ENCODE assay signal across 27 cellular contexts in genomic region chr6:147234685-147235084, GRCh38. TPM values are rescaled to one million over a fixed set of nuclear protein-coding genes. Genes with fewer than 3 reads are reported as not detected.
DNase-seq lines count a peak whose midpoint lies in the region; ATAC-seq, FAIRE-seq and TF ChIP-seq lines count a peak whose summit lies in the region.
"Had no signal": no experiment of that assay in that cellular context is flagged by ENCODE, and none has a peak within 500 bp of the region (broad histone marks: within the 10 kb centered on the region; RNA-seq: fewer than 3 reads in every experiment).

No MANE protein-coding gene starts in this region.

- H4K20me1 ChIP-seq in HepG2 (ENCODE audit: insufficient read depth, low read length) (no peaks in the 10 kb centered on the region), IMR-90 (ENCODE audit: insufficient read depth, low read length) (peaks cover 2% of the 10 kb centered on the region; the same call in 1 of the 2 replicates)

- no peak overlapping the region for H3K27ac Mint-ChIP-seq in activated CD8-positive, alpha-beta T cell treated with anti-CD3 and anti-CD28 coated beads for 36 hours
- H3K27ac Mint-ChIP-seq: B cell; CD14-positive monocyte; CD4-positive, alpha-beta memory T cell; CD4-positive, CD25-positive, alpha-beta regulatory T cell; CD8-positive, alpha-beta memory T cell had no signal

- no peaks in the 10 kb centered on the region for H3K9me1 ChIP-seq in IMR-90 (ENCODE audit: insufficient read depth, low read length)

- CTCF ChIA-PET in HepG2 (lab: Yijun Ruan, JAX; ENCODE audit: low intra/inter-chr PET ratio, low total read pairs), result no interaction called here
- CTCF ChIA-PET in IMR-90 (lab: Yijun Ruan, JAX), result no interaction called here
- CTCF ChIA-PET in activated CD8-positive, alpha-beta T cell treated with anti-CD3 and anti-CD28 coated beads for 36 hours (lab: Charles Lee), result no interaction called here

- no peak overlapping the region for H2BK15ac ChIP-seq in IMR-90 (ENCODE audit: low read depth, low read length)

- H3K79me1 ChIP-seq in IMR-90 (ENCODE audit: low read depth in 1 of 2, low read length in 2 of 2), result peaks cover 19 to 20% of the 10 kb centered on the region in 2 experiments

- no peak overlapping the region for H4K91ac ChIP-seq in IMR-90 (ENCODE audit: insufficient read depth, low read depth, low read length)

- H3K9me3 ChIP-seq in HepG2 (ENCODE audit: low read length) (no peaks in the 10 kb centered on the region), right lobe of liver (no peaks in the 10 kb centered on the region), IMR-90 (ENCODE audit: control insufficient read depth, insufficient read depth, low read length) (no peaks in the 10 kb centered on the region; the same call in 1 of the 2 replicates), small intestine (ENCODE audit: control insufficient read depth, low read depth) (no peaks in the 10 kb centered on the region)
- H3K9me3 ChIP-seq: BLaER1 treated with 17β-estradiol and CSF1 and Interleukin-3, amounts not matched to agents 10 nM and 100 nM had no signal

- no peak overlapping the region for H3K9ac ChIP-seq in HepG2 (ENCODE audit: insufficient read depth, low read depth, low read length)
- H3K9ac ChIP-seq in IMR-90 (ENCODE audit: low read depth, low read length), result no peak overlapping the region
- H3K9ac ChIP-seq: BLaER1 treated with 17β-estradiol and CSF1 and Interleukin-3, amounts not matched to agents 10 nM and 100 nM had no signal

- no peaks in the 10 kb centered on the region for H3K9me3 Mint-ChIP-seq in activated CD8-positive, alpha-beta T cell treated with anti-CD3 and anti-CD28 coated beads for 36 hours
- H3K9me3 Mint-ChIP-seq: CD4-positive, alpha-beta memory T cell; CD4-positive, CD25-positive, alpha-beta regulatory T cell; CD8-positive, alpha-beta memory T cell had no signal

- TF ChIP-seq EP300 in HepG2 (IDR thresholded peaks at IDR 0.05; ENCODE audit: low read depth in 2 of 2, low read length in 2 of 2), result no peak
- no peak for TF ChIP-seq EP300 in HepG2 (CRISPR knock-in tag; IDR thresholded peaks at IDR 0.05; ENCODE audit: borderline replicate concordance)

- no peak for TF ChIP-seq RAD21 in HepG2 (CRISPR knock-in tag; IDR thresholded peaks at IDR 0.05)
- no peak for TF ChIP-seq RAD21 in IMR-90 (IDR thresholded peaks at IDR 0.05; ENCODE audit: low read length)

- H3K79me2 ChIP-seq in HepG2 (ENCODE audit: insufficient read depth, low read length), result no peaks in the 10 kb centered on the region

- no peak overlapping the region for H3K23ac ChIP-seq in IMR-90 (ENCODE audit: low read depth, low read length)

- H3K4me3 Mint-ChIP-seq in activated CD8-positive, alpha-beta T cell treated with anti-CD3 and anti-CD28 coated beads for 36 hours, result no peak overlapping the region
- H3K4me3 Mint-ChIP-seq: B cell; CD14-positive monocyte; CD4-positive, alpha-beta memory T cell; CD4-positive, CD25-positive, alpha-beta regulatory T cell; CD8-positive, alpha-beta memory T cell had no signal

- no peak overlapping the region for H2BK20ac ChIP-seq in IMR-90 (ENCODE audit: low read depth, low read length)

- in situ Hi-C loops in HepG2 (cut with HindIII; ENCODE audit: extremely low pct_ligation_motif_present, low pct_unique_long_range_greater_than_20kb) (no loop called here), IMR-90 (cut with MboI; ENCODE audit: low sequenced_read_pairs) (no loop called here)

- no peak overlapping the region for H2AK5ac ChIP-seq in IMR-90 (ENCODE audit: low read depth, low read length)

- FAIRE-seq in HepG2 (lab: Jason Lieb, UNC) (no peak), colon (lab: Jason Lieb, UNC) (peak; percentile 21), small intestine (lab: Jason Lieb, UNC) (peak; percentile 65)
- FAIRE-seq: GM12878, GM12892, GM18507 had no signal

- intact Hi-C loops in HepG2 (cut with micrococcal nuclease; ENCODE audit: unreplicated experiment) (no loop called here), right lobe of liver (cut with DNase I) (no loop called here), IMR-90 (cut with micrococcal nuclease) (no loop called here)
- intact Hi-C loops in activated CD8-positive, alpha-beta T cell treated with anti-CD3 and anti-CD28 coated beads for 36 hours (cut with micrococcal nuclease), result no loop called here

- H3K27me3 Mint-ChIP-seq in activated CD8-positive, alpha-beta T cell treated with anti-CD3 and anti-CD28 coated beads for 36 hours, result no peaks in the 10 kb centered on the region
- H3K27me3 Mint-ChIP-seq: B cell; CD4-positive, alpha-beta memory T cell; CD4-positive, CD25-positive, alpha-beta regulatory T cell; CD8-positive, alpha-beta memory T cell had no signal

- H3K4ac ChIP-seq in IMR-90 (ENCODE audit: low read depth, low read length), result no peak overlapping the region

- H2AK9ac ChIP-seq in IMR-90 (replicated peaks; ENCODE audit: low read depth, low read length, poor library complexity), result no peak overlapping the region

- WGBS in HepG2 (ENCODE audit: low lambda C conversion rate), result 95% methylated on average over 2 of the region's 2 CpGs
- 84% methylated on average over 2 of the region's 2 CpGs for WGBS in right lobe of liver (ENCODE audit: insufficient coverage, low coverage, low lambda C conversion rate, missing lambda C conversion rate)
- WGBS in IMR-90 (ENCODE audit: extremely low coverage in 2 of 2, insufficient read length in 1 of 2), 2 experiments, result no CpG with 5 or more reads among the region's 2 CpGs
- 91 to 94% (median 93%) methylated on average over 2 of the region's 2 CpGs for WGBS in small intestine, 3 donors

- H3K4me2 ChIP-seq in HepG2 (ENCODE audit: low read depth, low read length) (no peak overlapping the region), IMR-90 (ENCODE audit: low read depth, low read length) (no peak overlapping the region)
- H3K4me2 ChIP-seq: BLaER1 treated with 17β-estradiol and CSF1 and Interleukin-3, amounts not matched to agents 10 nM and 100 nM had no signal

- DNase-seq in HepG2 (ENCODE audit: low spot score), result no peak
- no peak for DNase-seq in right lobe of liver
- no peak for DNase-seq in IMR-90
- no peak for DNase-seq in small intestine
- DNase-seq in NCI-H526 (lab: John Stamatoyannopoulos, UW), result no peak
- DNase-seq in T-helper 2 cell, result no peak
- no peak for DNase-seq in activated CD8-positive, alpha-beta T cell treated with anti-CD3 and anti-CD28 coated beads for 36 hours
- DNase-seq: AML-193; CD4-positive, alpha-beta memory T cell; CD4-positive, CD25-positive, alpha-beta regulatory T cell; CD8-positive, alpha-beta memory T cell; COR-L47; DMS 273 treated with DMSO at 0.1 percent for 48 hours; DMS153; DMS53; DMS79; DND-41; EL; GDM1 had no signal

- H3K18ac ChIP-seq in IMR-90 (ENCODE audit: low read depth, low read length), result no peak overlapping the region

- TF ChIP-seq CTCF in HepG2 (CRISPR knock-in tag; IDR thresholded peaks at IDR 0.05) (no peak), right lobe of liver (IDR thresholded peaks at IDR 0.05) (no peak), IMR-90 (conservative IDR thresholded peaks at IDR 0.05; ENCODE audit: low read depth, low read length) (no peak)
- no peak for TF ChIP-seq CTCF in activated CD8-positive, alpha-beta T cell treated with anti-CD3 and anti-CD28 coated beads for 36 hours (IDR thresholded peaks at IDR 0.05)

- H3K36me3 ChIP-seq in HepG2 (replicated peaks in 1 of 2; ENCODE audit: control insufficient read depth in 1 of 2, insufficient read depth in 2 of 2, low read length in 2 of 2) (no peaks in the 10 kb centered on the region; a peak in 1 of 5 replicates), right lobe of liver (no peaks in the 10 kb centered on the region), IMR-90 (ENCODE audit: control insufficient read depth, insufficient read depth, low read length) (peaks cover 7% of the 10 kb centered on the region), small intestine (ENCODE audit: control insufficient read depth in 2 of 2, insufficient read depth in 2 of 2, low read length in 2 of 2) (peaks cover 0 to 1% of the 10 kb centered on the region in 2 donors)

- no peaks in the 10 kb centered on the region for H3K4me1 ChIP-seq in HepG2 (ENCODE audit: insufficient read depth, low read length)
- no peaks in the 10 kb centered on the region for H3K4me1 ChIP-seq in right lobe of liver
- 0 out of 2 replicates have a peak, but pooled peaks cover 2% of the 10 kb centered on the region for H3K4me1 ChIP-seq in IMR-90 (ENCODE audit: control insufficient read depth, insufficient read depth, low read length)
- no peaks in the 10 kb centered on the region for H3K4me1 ChIP-seq in small intestine (ENCODE audit: control insufficient read depth in 2 of 2, insufficient read depth in 1 of 2, low read depth in 1 of 2, low read length in 1 of 2)
- H3K4me1 ChIP-seq: BLaER1 treated with 17β-estradiol and CSF1 and Interleukin-3, amounts not matched to agents 10 nM and 100 nM had no signal

- no peak overlapping the region for H4K5ac ChIP-seq in IMR-90 (ENCODE audit: low read depth, low read length)

- no peak overlapping the region for H4K8ac ChIP-seq in IMR-90 (ENCODE audit: low read depth in 2 of 2, low read length in 2 of 2)

- H3K4me1 Mint-ChIP-seq in activated CD8-positive, alpha-beta T cell treated with anti-CD3 and anti-CD28 coated beads for 36 hours (ENCODE audit: low read depth), result peaks cover 11% of the 10 kb centered on the region
- H3K4me1 Mint-ChIP-seq: CD14-positive monocyte had no signal

- POLR2A ChIA-PET in HepG2 (lab: Yijun Ruan, JAX), result no interaction called here
- POLR2A ChIA-PET in IMR-90 (lab: Charles Lee; ENCODE audit: unreplicated experiment), result no interaction called here
- POLR2A ChIA-PET in activated CD8-positive, alpha-beta T cell treated with anti-CD3 and anti-CD28 coated beads for 36 hours (lab: Charles Lee), result no interaction called here

- H3K36me3 Mint-ChIP-seq in activated CD8-positive, alpha-beta T cell treated with anti-CD3 and anti-CD28 coated beads for 36 hours (ENCODE audit: low read depth), result peaks cover 26% of the 10 kb centered on the region

- no peak overlapping the region for H3K27ac ChIP-seq in HepG2 (ENCODE audit: extremely low read length, insufficient read depth, low read length)
- no peak overlapping the region for H3K27ac ChIP-seq in right lobe of liver
- no peak overlapping the region for H3K27ac ChIP-seq in IMR-90 (ENCODE audit: insufficient read depth, low read length)
- no peak overlapping the region for H3K27ac ChIP-seq in small intestine (ENCODE audit: low read depth in 1 of 2, low read length in 1 of 2)
- H3K27ac ChIP-seq: 22Rv1; BLaER1 treated with 17β-estradiol and CSF1 and Interleukin-3, amounts not matched to agents 10 nM and 100 nM had no signal

- H2BK5ac ChIP-seq in IMR-90 (ENCODE audit: low read depth, low read length, poor library complexity, severe bottlenecking), result no peak overlapping the region

- no peak overlapping the region for H3K56ac ChIP-seq in IMR-90 (ENCODE audit: extremely low read depth, insufficient read depth, low read length)

- no peak overlapping the region for H3K4me3 ChIP-seq in HepG2 (replicated peaks in 1 of 3; ENCODE audit: insufficient read depth in 1 of 3, low read depth in 2 of 3, low read length in 3 of 3)
- H3K4me3 ChIP-seq in right lobe of liver, result no peak overlapping the region
- H3K4me3 ChIP-seq in IMR-90 (ENCODE audit: insufficient read depth, low read depth, low read length), result no peak overlapping the region
- no peak overlapping the region for H3K4me3 ChIP-seq in small intestine (ENCODE audit: low read depth in 1 of 2, low read length in 2 of 2)
- H3K4me3 ChIP-seq: BLaER1 treated with 17β-estradiol and CSF1 and Interleukin-3, amounts not matched to agents 10 nM and 100 nM; GM12878 had no signal

- ATAC-seq in HepG2 (no peak), right lobe of liver (no peak), IMR-90 (ENCODE audit: low read depth) (no peak)
- no peak for ATAC-seq in activated CD8-positive, alpha-beta T cell treated with anti-CD3 and anti-CD28 coated beads for 36 hours
- ATAC-seq: GM12878 had no signal

- no peak overlapping the region for H2AFZ ChIP-seq in HepG2 (ENCODE audit: low read length)
- H2AFZ ChIP-seq in IMR-90 (replicated peaks; ENCODE audit: low read length, poor library complexity), result no peak overlapping the region

- H2BK120ac ChIP-seq in IMR-90 (ENCODE audit: low read depth, low read length), result no peak overlapping the region

- BruUV-seq in HepG2 (replicated peaks; lab: Mats Ljungman, UMichigan) (no TSS peak), IMR-90 (replicated peaks; lab: Mats Ljungman, UMichigan) (no TSS peak)

- TF ChIP-seq POLR2A in HepG2 (IDR thresholded peaks at IDR 0.05; ENCODE audit: insufficient read depth in 1 of 2, low read depth in 2 of 2, low read length in 2 of 2) (no peak), right lobe of liver (IDR thresholded peaks at IDR 0.05) (no peak), IMR-90 (IDR thresholded peaks at IDR 0.05; ENCODE audit: low read depth, low read length) (no peak)

- H3K27me3 ChIP-seq in HepG2 (ENCODE audit: control insufficient read depth in 1 of 2, insufficient read depth in 2 of 2, low read length in 2 of 2) (no peaks in the 10 kb centered on the region), right lobe of liver (no peaks in the 10 kb centered on the region), IMR-90 (ENCODE audit: control insufficient read depth, insufficient read depth, low read length) (no peaks in the 10 kb centered on the region), small intestine (ENCODE audit: control insufficient read depth in 2 of 2, insufficient read depth in 2 of 2, low read length in 2 of 2) (no peaks in the 10 kb centered on the region)
- H3K27me3 ChIP-seq: BLaER1 treated with 17β-estradiol and CSF1 and Interleukin-3, amounts not matched to agents 10 nM and 100 nM had no signal

- H3K14ac ChIP-seq in IMR-90 (replicated peaks; ENCODE audit: low read depth, low read length), result no peak overlapping the region

- dilution Hi-C loops in IMR-90 (cut with HindIII; ENCODE audit: low sequenced_read_pairs, unreplicated experiment), result no loop called here

RNA-seq across cellular contexts. Expression of gene STXBP5, which starts 30.5 kb away (rescaled TPM):
- 19.4 and 21.8 TPM in 2 replicates for total RNA-seq in HepG2 (2016; rRNA removed; fragmentation: Illumina TruSeq; extraction: Trizol)
- 3.0 and 4.1 TPM in 2 replicates for total RNA-seq in HepG2 (2016; cell fraction: cytosol; rRNA removed; fragmentation: Illumina TruSeq; extraction: Trizol; ENCODE audit: low read depth)
- total RNA-seq in HepG2 (2016; cell fraction: insoluble cytoplasmic fraction; rRNA removed; fragmentation: Illumina TruSeq; extraction: Trizol), result 18.5 and 18.8 TPM in 2 replicates
- 6.7 and 8.3 TPM in 2 replicates for total RNA-seq in HepG2 (2016; cell fraction: membrane; rRNA removed; fragmentation: Illumina TruSeq; extraction: Trizol)
- 36.7 and 39.8 TPM in 2 replicates for total RNA-seq in HepG2 (2016; cell fraction: nucleus; rRNA removed; fragmentation: Illumina TruSeq; extraction: Trizol)
- polyA plus RNA-seq in HepG2 (2011; rRNA removed), result 8.8 and 9.5 TPM in 2 replicates
- 3.9 and 6.8 TPM in 2 replicates for polyA plus RNA-seq in HepG2 (2011; cell fraction: cytosol; rRNA removed)
- polyA plus RNA-seq in HepG2 (2011; cell fraction: nucleus; rRNA removed), result 7.1 and 11.0 TPM in 2 replicates
- 5.4 and 7.4 TPM in 2 replicates for polyA plus RNA-seq in HepG2 (2012)
- 0.29 and 0.48 TPM in 2 replicates for polyA plus RNA-seq in HepG2 (2016; cell fraction: cytosol; fragmentation: Illumina TruSeq; extraction: Trizol; ENCODE audit: low read depth)
- polyA plus RNA-seq in HepG2 (2016; cell fraction: insoluble cytoplasmic fraction; fragmentation: Illumina TruSeq; extraction: Trizol; ENCODE audit: low read depth), result 10.8 and 12.3 TPM in 2 replicates
- polyA plus RNA-seq in HepG2 (2016; cell fraction: membrane; fragmentation: Illumina TruSeq; extraction: Trizol; ENCODE audit: low read depth), result 1.5 and 1.9 TPM in 2 replicates
- 14.3 and 16.7 TPM in 2 replicates for polyA plus RNA-seq in HepG2 (2016; cell fraction: nucleus; fragmentation: Illumina TruSeq; extraction: Trizol; ENCODE audit: insufficient read depth, low read depth)
- 22.2 and 28.0 TPM in 2 replicates for polyA minus RNA-seq in HepG2 (2011; rRNA and poly(A)+ RNA removed; ENCODE audit: low replicate concordance)
- 22.2 and 25.0 TPM in 2 replicates for polyA minus RNA-seq in HepG2 (2011; cell fraction: cytosol; rRNA and poly(A)+ RNA removed)
- 87.7 and 92.5 TPM in 2 replicates for polyA minus RNA-seq in HepG2 (2011; cell fraction: nucleus; rRNA and poly(A)+ RNA removed)
- total RNA-seq in right lobe of liver, result 1 to 10 TPM; 3.9 to 7.6 (median 5.7) TPM
- total RNA-seq in IMR-90 (2012; rRNA removed), result 46.4 and 48.0 TPM in 2 replicates
- 11.3 and 13.2 TPM in 2 replicates for polyA plus RNA-seq in IMR-90 (2012; rRNA removed)
- 2.4 and 5.7 TPM in 2 replicates for polyA plus RNA-seq in IMR-90 (2012; cell fraction: cytosol; rRNA removed)
- 3.6 and 31.2 TPM in 2 replicates for polyA plus RNA-seq in IMR-90 (2012; cell fraction: nucleus; rRNA removed; ENCODE audit: low replicate concordance)
- polyA plus RNA-seq in small intestine, result 10 to 100 TPM; 10.8 to 25.0 (median 11.1) TPM
- total RNA-seq in activated CD8-positive, alpha-beta T cell treated with anti-CD3 and anti-CD28 coated beads for 36 hours, result 10 to 100 TPM; 11.4 to 11.5 TPM
